ENCODE assay signal across 16 cellular contexts in the genomic region with DNA sequence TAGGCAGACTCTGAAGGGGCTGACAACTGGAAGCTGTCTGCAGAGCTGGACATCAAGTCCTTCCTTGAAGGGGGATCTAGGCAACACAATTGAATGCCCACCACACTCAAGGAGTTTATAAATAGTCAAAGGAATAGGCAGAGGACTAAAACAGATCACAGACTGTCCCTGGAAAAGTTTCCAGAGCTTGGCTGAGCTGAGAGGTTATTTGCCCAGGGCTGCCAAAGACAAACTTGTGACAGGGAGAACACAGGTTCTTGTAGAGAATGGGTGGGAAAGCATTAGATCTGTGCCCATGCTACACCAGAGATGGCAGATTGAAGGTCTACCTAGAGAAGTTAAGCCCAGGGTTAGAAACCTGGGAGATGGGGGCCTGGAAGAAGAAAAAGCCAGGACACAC.
DNase-seq lines count a peak whose midpoint lies in the region; ATAC-seq, FAIRE-seq and TF ChIP-seq lines count a peak whose summit lies in the region.
"Had no signal": no experiment of that assay in that cellular context is flagged by ENCODE, and none has a peak within 500 bp of the region (broad histone marks: within the 10 kb centered on the region; RNA-seq: fewer than 3 reads in every experiment).

No MANE protein-coding gene starts in this region.

- TF ChIP-seq CTCF in A549 (IDR thresholded peaks at IDR 0.05) (no peak), CD14-positive monocyte (IDR thresholded peaks at IDR 0.05) (no peak), gastrocnemius medialis (IDR thresholded peaks at IDR 0.05 in 4 of 5, conservative IDR thresholded peaks at IDR 0.05 in 1 of 5) (no peak)

- H3K4me3 Mint-ChIP-seq in CD14-positive monocyte = no peak overlapping the region
- no peak overlapping the region for H3K4me3 Mint-ChIP-seq in dendritic cell treated with granulocyte-macrophage colony-stimulating factor and Interleukin-4, amounts not matched to agents 40 ng/mL and 50 ng/mL, for 4 days
- H3K4me3 Mint-ChIP-seq: CD8-positive, alpha-beta memory T cell; HFFc6 had no signal

- H3K9me3 Mint-ChIP-seq in CD14-positive monocyte = peaks cover 0 to 1% (median 0%) of the 10 kb centered on the region in 7 donors
- no peaks in the 10 kb centered on the region for H3K9me3 Mint-ChIP-seq in dendritic cell treated with granulocyte-macrophage colony-stimulating factor and Interleukin-4, amounts not matched to agents 40 ng/mL and 50 ng/mL, for 4 days
- H3K9me3 Mint-ChIP-seq: CD8-positive, alpha-beta memory T cell; HFFc6 had no signal

- TF ChIP-seq RAD21 in A549 (conservative IDR thresholded peaks at IDR 0.05 in 1 of 2, IDR thresholded peaks at IDR 0.05 in 1 of 2) = no peak

- peaks cover 0 to 3% (median 3%) of the 10 kb centered on the region in 3 donors for H3K27me3 Mint-ChIP-seq in CD14-positive monocyte (ENCODE audit: low read depth in 3 of 3)
- no peaks in the 10 kb centered on the region for H3K27me3 Mint-ChIP-seq in dendritic cell treated with granulocyte-macrophage colony-stimulating factor and Interleukin-4, amounts not matched to agents 40 ng/mL and 50 ng/mL, for 4 days

- peaks cover 47% of the 10 kb centered on the region for H3K4me1 Mint-ChIP-seq in CD14-positive monocyte
- H3K4me1 Mint-ChIP-seq in dendritic cell treated with granulocyte-macrophage colony-stimulating factor and Interleukin-4, amounts not matched to agents 40 ng/mL and 50 ng/mL, for 4 days (ENCODE audit: low read depth) = peaks cover 26% of the 10 kb centered on the region
- H3K4me1 Mint-ChIP-seq: CD8-positive, alpha-beta memory T cell had no signal

- TF ChIP-seq POLR2A in A549 (IDR thresholded peaks at IDR 0.05; ENCODE audit: low read length) (no peak), gastrocnemius medialis (IDR thresholded peaks at IDR 0.05) (no peak)

- CTCF ChIA-PET in A549 (lab: Yijun Ruan, JAX) = interaction anchor here (1.6 kb wide), 1 partner anchor 10 kb away, joined by 3 read pairs; no protein-coding TSS in a partner anchor

- H3K9me3 ChIP-seq in A549 = no peaks in the 10 kb centered on the region
- H3K9me3 ChIP-seq in gastrocnemius medialis = no peaks in the 10 kb centered on the region
- H3K9me3 ChIP-seq: Caco-2 had no signal

- no peak for ATAC-seq in A549
- peak; percentile 52 to 70 for ATAC-seq in gastrocnemius medialis
- ATAC-seq in GM19351 (IDR thresholded peaks at IDR 0.05; ENCODE audit: unreplicated experiment) = no peak

- H3K4me1 ChIP-seq in A549 = no peaks in the 10 kb centered on the region
- peaks cover 4 to 17% of the 10 kb centered on the region in 2 donors for H3K4me1 ChIP-seq in gastrocnemius medialis
- H3K4me1 ChIP-seq: Caco-2 had no signal

- H3K27ac ChIP-seq in A549 (no peak overlapping the region), gastrocnemius medialis (peak overlapping the region in 1 of 4 donors; percentile 54)

- H3K4me2 ChIP-seq in A549 = no peak overlapping the region

- H3K27ac Mint-ChIP-seq in CD14-positive monocyte = peak overlapping the region in 5 of 7 donors; percentile 85 to 100 (median 99)
- peak overlapping the region; percentile 83 for H3K27ac Mint-ChIP-seq in dendritic cell treated with granulocyte-macrophage colony-stimulating factor and Interleukin-4, amounts not matched to agents 40 ng/mL and 50 ng/mL, for 4 days
- H3K27ac Mint-ChIP-seq: CD8-positive, alpha-beta memory T cell; HFFc6 had no signal

- H3K4me3 ChIP-seq in A549 = no peak overlapping the region
- no peak overlapping the region for H3K4me3 ChIP-seq in gastrocnemius medialis

- in situ Hi-C loops in gastrocnemius medialis (cut with MboI; ENCODE audit: low sequenced_read_pairs in 4 of 4) = loop anchor here in 3 of 4 donors (10.0 to 25.0 kb wide), 4 partner anchors 151 to 391 kb away; no protein-coding TSS in a partner anchor

- H3K27me3 ChIP-seq in gastrocnemius medialis = no peaks in the 10 kb centered on the region

- no peaks in the 10 kb centered on the region for H3K36me3 ChIP-seq in gastrocnemius medialis

- POLR2A ChIA-PET in A549 (lab: Yijun Ruan, JAX) = no interaction called here

- peak; percentile 74 for FAIRE-seq in A549 (lab: Jason Lieb, UNC)

- DNase-seq in A549 (ENCODE audit: low read depth in 1 of 2, low spot score in 1 of 2) (no peak), CD14-positive monocyte (ENCODE audit: low spot score) (no peak), gastrocnemius medialis (no peak), NCI-H1930 (lab: John Stamatoyannopoulos, UW) (no peak)
- DNase-seq in stimulated activated CD4-positive, alpha-beta T cell treated with anti-CD3 and anti-CD28 coated beads, Interleukin-15, amount 100 ng/mL, for 24 hours = no peak
- DNase-seq: 8988T; ACHN; Caco-2; CD8-positive, alpha-beta memory T cell; DMS53; GF-D8; HCEC 1CT; HFFc6; IMR-90 had no signal

- H3K36me3 Mint-ChIP-seq in CD14-positive monocyte = no peaks in the 10 kb centered on the region
- H3K36me3 Mint-ChIP-seq in dendritic cell treated with granulocyte-macrophage colony-stimulating factor and Interleukin-4, amounts not matched to agents 40 ng/mL and 50 ng/mL, for 4 days (ENCODE audit: low read depth) = no peaks in the 10 kb centered on the region
- H3K36me3 Mint-ChIP-seq: CD8-positive, alpha-beta memory T cell had no signal

- intact Hi-C loops in CD14-positive monocyte (cut with micrococcal nuclease) = loop anchor here (5.0 to 10.0 kb wide), 5 partner anchors 81 to 344 kb away; partner anchors contain the start of gene MID1IP1 (in 1 of the 2)
- intact Hi-C loops in dendritic cell treated with granulocyte-macrophage colony-stimulating factor and Interleukin-4, amounts not matched to agents 40 ng/mL and 50 ng/mL, for 4 days (cut with micrococcal nuclease) = loop anchor here (5.0 kb wide), 1 partner anchor 159 kb away; no protein-coding TSS in a partner anchor
- intact Hi-C loops in gastrocnemius medialis (cut with DNase I; ENCODE audit: low total_unique reads) = loop anchor here (5.0 kb wide), 1 partner anchor 79 kb away; no protein-coding TSS in a partner anchor

- no peak for TF ChIP-seq EP300 in A549 (IDR thresholded peaks at IDR 0.05)

TF ChIP-seq in A549, 52 proteins besides CTCF, POLR2A, EP300 and RAD21:
- TF ChIP-seq MAFK (IDR thresholded peaks at IDR 0.05; ENCODE audit: partially characterized antibody) (no peak), KDM1A (IDR thresholded peaks at IDR 0.05; ENCODE audit: low read depth) (no peak), MAZ (IDR thresholded peaks at IDR 0.05; ENCODE audit: borderline replicate concordance, low read depth, low read length) (no peak), CHD4 (IDR thresholded peaks at IDR 0.05; ENCODE audit: borderline replicate concordance) (no peak), ZSCAN20 (CRISPR knock-in tag; IDR thresholded peaks at IDR 0.05) (no peak), BCL3 (IDR thresholded peaks at IDR 0.05) (no peak), ATOH8 (CRISPR knock-in tag; IDR thresholded peaks at IDR 0.05; ENCODE audit: low read depth) (no peak), SMC3 (IDR thresholded peaks at IDR 0.05) (no peak), RFX5 (IDR thresholded peaks at IDR 0.05) (no peak), RCOR1 (IDR thresholded peaks at IDR 0.05; ENCODE audit: low read depth, low read length) (no peak)

Comparison
In these comparisons a context has a peak if more than half of its experiments do, and no peak if none do; other contexts are left out.
1. ATAC-seq: peak in gastrocnemius medialis (2 of 2); none in A549 (0 of 2) and GM19351 (single experiment).